In genomic region chr1:209741889-209742288, GRCh38 we compare ENCODE assay signal across 17 cellular contexts. TPM values are rescaled to one million over a fixed set of nuclear protein-coding genes. Genes with fewer than 3 reads are reported as not detected.
DNase-seq lines count a peak whose midpoint lies in the region; ATAC-seq lines count a peak whose summit lies in the region.
"Had no signal": no experiment of that assay in that cellular context is flagged by ENCODE, and none has a peak within 500 bp of the region (broad histone marks: within the 10 kb centered on the region; RNA-seq: fewer than 3 reads in every experiment).

No MANE protein-coding gene starts in this region.

- no peaks in the 10 kb centered on the region for H3K79me2 ChIP-seq in GM23248 (ENCODE audit: insufficient read depth)

- in situ Hi-C loops in GM23248 (cut with MboI): no loop called here

- H2AFZ ChIP-seq in GM23248: peak overlapping the region; percentile 36

- H3K36me3 ChIP-seq in GM23248 (ENCODE audit: low read depth) (no peaks in the 10 kb centered on the region), skeletal muscle satellite cell (ENCODE audit: insufficient read depth, low read length) (no peaks in the 10 kb centered on the region)
- H3K36me3 ChIP-seq: ascending aorta, neutrophil had no signal

- H3K9me2 ChIP-seq in GM23248 (ENCODE audit: insufficient read depth): no peaks in the 10 kb centered on the region

- peak overlapping the region; percentile 42 for H3K9ac ChIP-seq in GM23248
- peak overlapping the region; percentile 39 for H3K9ac ChIP-seq in skeletal muscle satellite cell (ENCODE audit: low read depth, low read length)

- H3K27me3 Mint-ChIP-seq in activated T-helper 2 cell treated with anti-CD3 and anti-CD28 coated beads, Interferon-gamma antibody, Interleukin-2, Interleukin-4, amounts not matched to agents 10 μg/mL and 5 μg/mL and 100 μg/mL, durations not matched to agents 14 hours and 24 hours and 36 hours (ENCODE audit: low read depth): no peaks in the 10 kb centered on the region
- H3K27me3 Mint-ChIP-seq: activated B cell treated with CpG ODN at 0.5 μM for 24 hours had no signal

- peaks cover 4% of the 10 kb centered on the region for H3K36me3 Mint-ChIP-seq in activated T-helper 2 cell treated with anti-CD3 and anti-CD28 coated beads, Interferon-gamma antibody, Interleukin-2, Interleukin-4, amounts not matched to agents 10 μg/mL and 5 μg/mL and 100 μg/mL, durations not matched to agents 14 hours and 24 hours and 36 hours (ENCODE audit: low read depth)

- WGBS in GM23248 (ENCODE audit: low coverage in 1 of 2, low lambda C conversion rate in 2 of 2, missing lambda C conversion rate in 2 of 2), 2 experiments: 71 to 79% methylated on average over 2 of the region's 2 CpGs

- H3K4me1 ChIP-seq in GM23248 (ENCODE audit: insufficient read depth): peaks cover 19% of the 10 kb centered on the region; the same call in 1 of the 2 replicates
- H3K4me1 ChIP-seq in skeletal muscle satellite cell (ENCODE audit: control insufficient read depth, insufficient read depth, low read length): peaks cover 16% of the 10 kb centered on the region
- H3K4me1 ChIP-seq: ascending aorta had no signal

- H3K9me3 ChIP-seq in GM23248 (ENCODE audit: low read depth) (no peaks in the 10 kb centered on the region), skeletal muscle satellite cell (replicated peaks; ENCODE audit: low read length) (no peaks in the 10 kb centered on the region)
- H3K9me3 ChIP-seq: ascending aorta, neutrophil had no signal

- H3K4me2 ChIP-seq in GM23248 (ENCODE audit: unreplicated experiment) (peak overlapping the region; percentile 47), skeletal muscle satellite cell (ENCODE audit: low read length) (peak overlapping the region; percentile 42)
- H3K4me2 ChIP-seq: smooth muscle cell had no signal

- H3K4me1 Mint-ChIP-seq in activated T-helper 2 cell treated with anti-CD3 and anti-CD28 coated beads, Interferon-gamma antibody, Interleukin-2, Interleukin-4, amounts not matched to agents 10 μg/mL and 5 μg/mL and 100 μg/mL, durations not matched to agents 14 hours and 24 hours and 36 hours (ENCODE audit: low read depth): peaks cover 49% of the 10 kb centered on the region

- H3K4me3 Mint-ChIP-seq in activated T-helper 2 cell treated with anti-CD3 and anti-CD28 coated beads, Interferon-gamma antibody, Interleukin-2, Interleukin-4, amounts not matched to agents 10 μg/mL and 5 μg/mL and 100 μg/mL, durations not matched to agents 14 hours and 24 hours and 36 hours (ENCODE audit: low read depth): no peak overlapping the region
- H3K4me3 Mint-ChIP-seq: activated B cell treated with CpG ODN at 0.5 μM for 24 hours had no signal

- H3K27me3 ChIP-seq in GM23248 (replicated peaks; ENCODE audit: insufficient read depth): no peaks in the 10 kb centered on the region
- H3K27me3 ChIP-seq in skeletal muscle satellite cell (ENCODE audit: control insufficient read depth, insufficient read depth, low read length): peaks cover 12% of the 10 kb centered on the region
- H3K27me3 ChIP-seq: ascending aorta had no signal

- intact Hi-C loops in activated T-helper 2 cell treated with anti-CD3 and anti-CD28 coated beads, Interferon-gamma antibody, Interleukin-2, Interleukin-4, amounts not matched to agents 10 μg/mL and 5 μg/mL and 100 μg/mL, durations not matched to agents 14 hours and 24 hours and 36 hours (cut with micrococcal nuclease): no loop called here
- intact Hi-C loops in Right ventricle myocardium superior (cut with DNase I) (no loop called here), head of caudate nucleus (cut with DNase I) (no loop called here)

- 0 out of 2 replicates have a peak overlapping the region, but pooled peaks have one; percentile 27 for H3K27ac ChIP-seq in GM23248
- H3K27ac ChIP-seq: ascending aorta, neutrophil had no signal

- no peaks in the 10 kb centered on the region for H4K20me1 ChIP-seq in GM23248 (ENCODE audit: insufficient read depth)

- H3K4me3 ChIP-seq in GM23248: peak overlapping the region; percentile 36; the same call in 1 of the 2 replicates
- H3K4me3 ChIP-seq in skeletal muscle satellite cell (ENCODE audit: low read length): no peak overlapping the region
- H3K4me3 ChIP-seq: ascending aorta, smooth muscle cell had no signal

- DNase-seq in GM23248 (no peak), Right ventricle myocardium superior (no peak), NCI-H2107 treated with DMSO at 0.1 percent for 48 hours (lab: John Stamatoyannopoulos, UW; ENCODE audit: unreplicated experiment) (no peak), head of caudate nucleus (no peak)
- no peak for DNase-seq in activated T-helper 2 cell treated with anti-CD3 and anti-CD28 coated beads, Interferon-gamma antibody, Interleukin-2, Interleukin-4, amounts not matched to agents 10 μg/mL and 5 μg/mL and 100 μg/mL, durations not matched to agents 14 hours and 24 hours and 36 hours (ENCODE audit: low spot score)
- DNase-seq: activated B cell treated with CpG ODN at 0.5 μM for 24 hours; activated CD8-positive, alpha-beta memory T cell treated with anti-CD3 and anti-CD28 coated beads, Interleukin-2, amount 50 U/mL, for 48 hours; dermis blood vessel endothelial cell; DND-41; NCI-H1694; NCI-H526 treated with DMSO at 0.1 percent for 48 hours had no signal

- peak; percentile 82 for ATAC-seq in Right ventricle myocardium superior (ENCODE audit: poor library complexity)
- no peak for ATAC-seq in HG03442 (IDR thresholded peaks at IDR 0.05; ENCODE audit: unreplicated experiment)

- H3F3A ChIP-seq in GM23248 (ENCODE audit: insufficient read depth): peaks cover 16% of the 10 kb centered on the region; the same call in 1 of the 2 replicates

- no peaks in the 10 kb centered on the region for H3K9me3 Mint-ChIP-seq in activated T-helper 2 cell treated with anti-CD3 and anti-CD28 coated beads, Interferon-gamma antibody, Interleukin-2, Interleukin-4, amounts not matched to agents 10 μg/mL and 5 μg/mL and 100 μg/mL, durations not matched to agents 14 hours and 24 hours and 36 hours
- H3K9me3 Mint-ChIP-seq: activated B cell treated with CpG ODN at 0.5 μM for 24 hours had no signal

- H3K27ac Mint-ChIP-seq in activated T-helper 2 cell treated with anti-CD3 and anti-CD28 coated beads, Interferon-gamma antibody, Interleukin-2, Interleukin-4, amounts not matched to agents 10 μg/mL and 5 μg/mL and 100 μg/mL, durations not matched to agents 14 hours and 24 hours and 36 hours: peak overlapping the region; percentile 81
- H3K27ac Mint-ChIP-seq: activated B cell treated with CpG ODN at 0.5 μM for 24 hours had no signal

RNA-seq across cellular contexts. Expression of gene TRAF3IP3, which starts 14.0 kb away (rescaled TPM):
- total RNA-seq in GM23248 (2014; rRNA removed; shearing (Covaris generic)): not detected in 2 replicates
- 0.25 TPM in 1 of 2 replicates, not detected in the other for polyA plus RNA-seq in GM23248 (2016; fragmentation: Nextera tagmentation; extraction: Ambion mirVana)
- 386 and 390 TPM in 2 replicates for total RNA-seq in activated T-helper 2 cell treated with anti-CD3 and anti-CD28 coated beads, Interferon-gamma antibody, Interleukin-2, Interleukin-4, amounts not matched to agents 10 μg/mL and 5 μg/mL and 100 μg/mL, durations not matched to agents 14 hours and 24 hours and 36 hours
- total RNA-seq in Right ventricle myocardium superior: 0.70 TPM
- total RNA-seq in skeletal muscle satellite cell (2012; rRNA removed): not detected in 2 replicates
- total RNA-seq: ascending aorta, dermis blood vessel endothelial cell, LHCN-M2 had no signal
- polyA plus RNA-seq: smooth muscle cell had no signal

RNA-seq across cellular contexts. Expression of gene HSD11B1, which starts 37.2 kb away (rescaled TPM):
- 0.54 TPM in 1 of 2 replicates, not detected in the other for total RNA-seq in GM23248 (2014; rRNA removed; shearing (Covaris generic))
- 1.0 and 1.8 TPM in 2 replicates for polyA plus RNA-seq in GM23248 (2016; fragmentation: Nextera tagmentation; extraction: Ambion mirVana)
- total RNA-seq in activated T-helper 2 cell treated with anti-CD3 and anti-CD28 coated beads, Interferon-gamma antibody, Interleukin-2, Interleukin-4, amounts not matched to agents 10 μg/mL and 5 μg/mL and 100 μg/mL, durations not matched to agents 14 hours and 24 hours and 36 hours: 8.2 and 8.6 TPM in 2 replicates
- total RNA-seq in Right ventricle myocardium superior: 4.6 TPM
- 3.8 and 40.0 TPM in 2 replicates for total RNA-seq in skeletal muscle satellite cell (2012; rRNA removed)
- total RNA-seq: activated B cell treated with CpG ODN at 0.5 μM for 24 hours, dermis blood vessel endothelial cell, LHCN-M2, smooth muscle cell had no signal
- polyA plus RNA-seq: smooth muscle cell had no signal

RNA-seq across cellular contexts. Expression of gene C1orf74, which starts 42.5 kb away (rescaled TPM):
- 2.1 and 2.3 TPM in 2 replicates for total RNA-seq in GM23248 (2014; rRNA removed; shearing (Covaris generic))
- polyA plus RNA-seq in GM23248 (2016; fragmentation: Nextera tagmentation; extraction: Ambion mirVana): 1.4 and 1.5 TPM in 2 replicates
- total RNA-seq in activated T-helper 2 cell treated with anti-CD3 and anti-CD28 coated beads, Interferon-gamma antibody, Interleukin-2, Interleukin-4, amounts not matched to agents 10 μg/mL and 5 μg/mL and 100 μg/mL, durations not matched to agents 14 hours and 24 hours and 36 hours: 2.8 and 3.0 TPM in 2 replicates
- total RNA-seq in Right ventricle myocardium superior: 1.9 TPM
- total RNA-seq in skeletal muscle satellite cell (2012; rRNA removed): 2.8 TPM in 2 replicates

Comparison
In these comparisons a context has a peak if more than half of its experiments do, and no peak if none do; other contexts are left out.
1. RNA of gene TRAF3IP3, which starts 14.0 kb away (total RNA-seq): 386 to 390 TPM in activated T-helper 2 cell treated with anti-CD3 and anti-CD28 coated beads, Interferon-gamma antibody, Interleukin-2, Interleukin-4, amounts not matched to agents 10 μg/mL and 5 μg/mL and 100 μg/mL, durations not matched to agents 14 hours and 24 hours and 36 hours; 0.70 TPM in Right ventricle myocardium superior (single experiment) and not detected in GM23248; every median in the first group is over 100 times any median in the second.